In genomic region chr14:21686468-21686867, GRCh38 we compare ENCODE assay signal across 20 cellular contexts. TPM values are rescaled to one million over a fixed set of nuclear protein-coding genes. Genes with fewer than 3 reads are reported as not detected.
DNase-seq lines count a peak whose midpoint lies in the region; ATAC-seq and TF ChIP-seq lines count a peak whose summit lies in the region.
"Had no signal": no experiment of that assay in that cellular context is flagged by ENCODE, and none has a peak within 500 bp of the region (broad histone marks: within the 10 kb centered on the region; RNA-seq: fewer than 3 reads in every experiment).

No MANE protein-coding gene starts in this region.

- TF ChIP-seq CTCF in mucosa of descending colon (IDR thresholded peaks at IDR 0.05): no peak

- DNase-seq in ELR (ENCODE audit: low read depth) (peak; percentile 24), amniotic epithelial cell (ENCODE audit: low read depth) (peak; percentile 60), iris pigment epithelial cell (ENCODE audit: low read depth) (peak; percentile 12), mucosa of descending colon (no peak), sciatic nerve (ENCODE audit: low spot score) (no peak), mesendoderm (no peak)
- DNase-seq: ACHN; BE2C; C1 segment of cervical spinal cord; CD4-positive, CD25-positive, alpha-beta regulatory T cell; CD8-positive, alpha-beta memory T cell; DMS79 treated with DMSO at 0.1 percent for 48 hours; H9; IMR-90 had no signal

- H4K5ac ChIP-seq in mesendoderm (ENCODE audit: low read length): no peak overlapping the region

- H3K4ac ChIP-seq in mesendoderm (ENCODE audit: low read depth, low read length): no peak overlapping the region

- ATAC-seq in mucosa of descending colon (peak; percentile 60), HG03520 (IDR thresholded peaks at IDR 0.05; ENCODE audit: unreplicated experiment) (no peak), sciatic nerve (no peak), HG02885 (IDR thresholded peaks at IDR 0.05; ENCODE audit: poor library complexity, unreplicated experiment) (no peak)
- ATAC-seq: GM12878, K562 had no signal

- H3K23ac ChIP-seq in mesendoderm (ENCODE audit: low read length): no peak overlapping the region

- H3K18ac ChIP-seq in mesendoderm (ENCODE audit: low read length): no peak overlapping the region

- no peaks in the 10 kb centered on the region for H3K36me3 ChIP-seq in mucosa of descending colon (ENCODE audit: low read depth)
- no peaks in the 10 kb centered on the region for H3K36me3 ChIP-seq in mesendoderm (ENCODE audit: control insufficient read depth, insufficient read depth, low read length)
- H3K36me3 ChIP-seq: BE2C had no signal

- no peak overlapping the region for H3K9ac ChIP-seq in mesendoderm (ENCODE audit: low read length)

- no peaks in the 10 kb centered on the region for H3K27me3 ChIP-seq in mesendoderm (ENCODE audit: insufficient read depth, low read length, poor library complexity)
- H3K27me3 ChIP-seq: BE2C had no signal

- no peak overlapping the region for H2BK5ac ChIP-seq in mesendoderm (ENCODE audit: low read length)

- H3K4me2 ChIP-seq in mesendoderm (ENCODE audit: low read length): no peak overlapping the region

- H3K4me1 ChIP-seq in mucosa of descending colon (ENCODE audit: low read depth) (no peaks in the 10 kb centered on the region), mesendoderm (ENCODE audit: control insufficient read depth, low read depth, low read length) (no peaks in the 10 kb centered on the region)
- H3K4me1 ChIP-seq: BE2C had no signal

- no peak overlapping the region for H2BK120ac ChIP-seq in mesendoderm (ENCODE audit: low read depth, low read length)

- H3K4me3 ChIP-seq in mucosa of descending colon (no peak overlapping the region), mesendoderm (ENCODE audit: low read length) (no peak overlapping the region)
- H3K4me3 ChIP-seq: GM12878, K562 had no signal

- intact Hi-C loops in mucosa of descending colon (cut with DNase I, micrococcal nuclease) (no loop called here), sciatic nerve (cut with DNase I) (no loop called here)

- no peaks in the 10 kb centered on the region for H3K9me3 ChIP-seq in mucosa of descending colon
- H3K9me3 ChIP-seq: BE2C had no signal

- no CpG with 5 or more reads among the region's 2 CpGs for WGBS in mesendoderm (ENCODE audit: extremely low coverage, insufficient coverage, low lambda C conversion rate)

- no peak overlapping the region for H2AK5ac ChIP-seq in mesendoderm (ENCODE audit: low read length)

- no peak overlapping the region for H4K8ac ChIP-seq in mesendoderm (ENCODE audit: low read depth, low read length)

- H2BK15ac ChIP-seq in mesendoderm (replicated peaks; ENCODE audit: low read depth): no peak overlapping the region

- no peaks in the 10 kb centered on the region for H3K79me2 ChIP-seq in mesendoderm (ENCODE audit: control insufficient read depth, insufficient read depth, low read length)

- H3K79me1 ChIP-seq in mesendoderm (ENCODE audit: low read length): no peaks in the 10 kb centered on the region

- H3K56ac ChIP-seq in mesendoderm (ENCODE audit: low read length): no peak overlapping the region

- no peak overlapping the region for H3K27ac ChIP-seq in mesendoderm (ENCODE audit: low read depth, low read length)

RNA-seq across cellular contexts. Expression of gene OR4E1, which starts 12.8 kb away (rescaled TPM):
- not detected for total RNA-seq in mucosa of descending colon
- not detected for total RNA-seq in sciatic nerve
- polyA plus RNA-seq in mesendoderm (2013, experiment 1 of 2): not detected
- not detected for polyA plus RNA-seq in mesendoderm (2013, experiment 2 of 2)
- total RNA-seq: CD4-positive, CD25-positive, alpha-beta regulatory T cell; CD8-positive, alpha-beta memory T cell; G401; GM12878; H1; H9; IMR-90; K562 had no signal
- polyA plus RNA-seq: CD8-positive, alpha-beta memory T cell; GM12878; H1; IMR-90; K562 had no signal

RNA-seq across cellular contexts. Expression of gene OR4E2, which starts 32.8 kb away (rescaled TPM):
- total RNA-seq in mucosa of descending colon (not detected), sciatic nerve (not detected)
- not detected for polyA plus RNA-seq in mesendoderm (2013, experiment 1 of 2)
- not detected for polyA plus RNA-seq in mesendoderm (2013, experiment 2 of 2)
- total RNA-seq: CD4-positive, CD25-positive, alpha-beta regulatory T cell; CD8-positive, alpha-beta memory T cell; G401; GM12878; H1; H9; IMR-90; K562 had no signal
- polyA plus RNA-seq: CD4-positive, CD25-positive, alpha-beta regulatory T cell; CD8-positive, alpha-beta memory T cell; GM12878; H1; IMR-90; K562 had no signal

RNA-seq across cellular contexts. Expression of gene OR10G2, which starts 51.7 kb away (rescaled TPM):
- total RNA-seq in mucosa of descending colon (not detected), sciatic nerve (not detected)
- polyA plus RNA-seq in mesendoderm (2013, experiment 1 of 2): not detected
- not detected for polyA plus RNA-seq in mesendoderm (2013, experiment 2 of 2)
- total RNA-seq: CD4-positive, CD25-positive, alpha-beta regulatory T cell; CD8-positive, alpha-beta memory T cell; G401; GM12878; H1; H9; IMR-90; K562 had no signal
- polyA plus RNA-seq: CD4-positive, CD25-positive, alpha-beta regulatory T cell; GM12878; H1; IMR-90; K562 had no signal

Comparison
In these comparisons a context has a peak if more than half of its experiments do, and no peak if none do; other contexts are left out.
1. DNase-seq: peak in ELR (single experiment), amniotic epithelial cell (single experiment) and iris pigment epithelial cell (single experiment); none in mucosa of descending colon (0 of 3), sciatic nerve (single experiment) and mesendoderm (single experiment).